ENCODE assay signal across 24 cellular contexts in the genomic region with DNA sequence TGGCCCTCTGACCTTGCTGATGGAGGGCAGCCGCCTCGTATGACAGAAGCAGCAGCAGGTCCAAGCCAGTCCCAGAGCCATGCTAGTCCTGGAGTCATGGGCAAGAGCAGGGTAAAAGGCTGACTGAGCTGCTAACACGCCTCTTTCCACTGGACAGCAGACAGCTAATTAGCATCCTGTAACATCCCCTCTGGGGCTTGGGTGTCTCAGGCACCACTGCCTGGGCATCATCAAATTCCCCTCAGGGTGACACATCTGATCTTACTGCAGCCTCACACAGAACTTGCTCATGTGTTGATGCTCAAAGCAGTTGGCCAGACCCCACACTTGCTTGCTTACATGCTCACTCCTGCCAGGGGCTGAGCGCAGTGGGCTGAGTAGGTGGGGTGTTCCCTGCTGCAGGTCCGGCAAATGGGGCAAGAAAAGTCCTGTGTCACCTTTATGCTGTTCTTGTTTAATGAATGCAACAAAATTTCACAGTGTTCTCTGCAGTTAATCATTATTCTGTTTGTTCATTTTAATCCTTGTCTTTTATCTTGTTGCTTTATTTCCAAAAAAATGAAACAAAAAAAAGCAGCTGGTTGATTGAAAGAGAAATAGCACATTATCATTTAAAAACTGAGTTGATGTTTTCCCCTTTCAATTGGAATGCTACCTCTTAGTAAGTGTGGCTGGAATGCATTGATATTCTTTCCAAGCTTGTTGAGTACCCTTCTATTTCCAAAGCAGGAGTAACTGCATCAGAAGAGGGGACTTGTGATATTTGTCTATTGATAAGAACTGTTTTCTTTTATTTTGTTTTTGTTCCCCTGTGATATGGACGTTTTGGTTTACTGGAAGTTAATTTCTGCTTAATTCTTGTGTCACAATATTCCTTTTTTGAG.
DNase-seq lines count a peak whose midpoint lies in the region; TF ChIP-seq lines count a peak whose summit lies in the region.
"Had no signal": no experiment of that assay in that cellular context is flagged by ENCODE, and none has a peak within 500 bp of the region (broad histone marks: within the 10 kb centered on the region; RNA-seq: fewer than 3 reads in every experiment).

No MANE protein-coding gene starts in this region.

- H3K9me3 ChIP-seq in spleen: peaks cover 0 to 15% (median 4%) of the 10 kb centered on the region in 8 donors
- H3K9me3 ChIP-seq: right lobe of liver, tibial artery had no signal

- no peak overlapping the region for H3K4me3 ChIP-seq in epithelial cell of esophagus (ENCODE audit: low read length)
- H3K4me3 ChIP-seq in spleen: no peak overlapping the region
- H3K4me3 ChIP-seq: colonic mucosa, right lobe of liver, SJSA1, tibial artery had no signal

- DNase-seq in ELF-1 (ENCODE audit: low read depth, low spot score) (peak; percentile 25), M059J (ENCODE audit: low read depth) (peak; percentile 5), epithelial cell of esophagus (ENCODE audit: low read depth) (peak; percentile 5), spleen (peak; percentile 52), GOT3 (lab: John Stamatoyannopoulos, UW) (no peak), GF-D8 (lab: John Stamatoyannopoulos, UW) (no peak)
- DNase-seq in effector CD4-positive, alpha-beta T cell: no peak
- DNase-seq: activated CD4-positive, alpha-beta T cell treated with anti-CD3 and anti-CD28 coated beads, Interleukin-2, amount 10 ng/mL, durations not matched to agents 24 days and 14 days; activated effector memory CD4-positive, alpha-beta T cell treated with anti-CD3 and anti-CD28 coated beads, Interleukin-2, amount 50 U/mL, for 16 hours; activated naive CD8-positive, alpha-beta T cell treated with anti-CD3 and anti-CD28 coated beads for 36 hours; activated T-cell treated with anti-CD3 and anti-CD28 coated beads, Interleukin-2, amount 50 U/mL, for 24 hours; CD8-positive, alpha-beta T cell; colonic mucosa; effector CD8-positive, alpha-beta T cell; left ventricle myocardium superior; midbrain; naive B cell; NCI-H146; right lobe of liver; RPMI8226; stimulated activated CD4-positive, alpha-beta T cell treated with anti-CD3 and anti-CD28 coated beads, Interleukin-2, amount 100 ng/mL, for 48 hours; T-cell; tibial artery had no signal

- TF ChIP-seq CTCF in epithelial cell of esophagus (IDR thresholded peaks at IDR 0.05; ENCODE audit: insufficient read depth, low read depth, low read length, missing control alignments): no peak
- TF ChIP-seq CTCF in spleen (IDR thresholded peaks at IDR 0.05 in 8 of 11, conservative IDR thresholded peaks at IDR 0.05 in 3 of 11): no peak

- no peaks in the 10 kb centered on the region for H3K27me3 ChIP-seq in spleen (replicated peaks in 1 of 7)
- H3K27me3 ChIP-seq: colonic mucosa, right lobe of liver, SJSA1, tibial artery had no signal

- no peaks in the 10 kb centered on the region for H3K36me3 ChIP-seq in spleen
- H3K36me3 ChIP-seq: colonic mucosa, right lobe of liver, SJSA1, tibial artery had no signal

- no peak overlapping the region for H3K27ac ChIP-seq in spleen
- H3K27ac ChIP-seq: colonic mucosa, right lobe of liver, SJSA1, tibial artery had no signal

- intact Hi-C loops in spleen (cut with DNase I; ENCODE audit: low total_unique reads): no loop called here

- WGBS in spleen, 5 donors: 72 to 84% (median 79%) methylated on average over 6 of the region's 6 CpGs

- no peaks in the 10 kb centered on the region for H3K4me1 ChIP-seq in spleen
- H3K4me1 ChIP-seq: colonic mucosa, right lobe of liver, SJSA1, tibial artery had no signal

- TF ChIP-seq POLR2A in spleen (IDR thresholded peaks at IDR 0.05): no peak

Comparison
In these comparisons a context has a peak if more than half of its experiments do, and no peak if none do; other contexts are left out.
1. DNase-seq: peak in ELF-1 (single experiment), M059J (single experiment), epithelial cell of esophagus (single experiment) and spleen (single experiment); none in GOT3 (single experiment), effector CD4-positive, alpha-beta T cell (single experiment) and GF-D8 (single experiment).